In genomic region chrY:13488738-13489137, GRCh38 we compare ENCODE assay signal across 30 cellular contexts. TPM values are rescaled to one million over a fixed set of nuclear protein-coding genes. Genes with fewer than 3 reads are reported as not detected.
"Had no signal": no experiment of that assay in that cellular context is flagged by ENCODE, and none has a peak within 500 bp of the region (broad histone marks: within the 10 kb centered on the region; RNA-seq: fewer than 3 reads in every experiment).

No MANE protein-coding gene starts in this region.

- FAIRE-seq: colon had no signal

- ATAC-seq: activated T-cell treated with anti-CD3 and anti-CD28 coated beads, Interleukin-2, amount 50 U/mL, for 4 hours had no signal

- H3K9me3 Mint-ChIP-seq: activated naive CD4-positive, alpha-beta T cell treated with anti-CD3 and anti-CD28 coated beads, Interleukin-2, amount 50 U/mL, for 24 hours; activated T-cell treated with anti-CD3 and anti-CD28 coated beads, Interleukin-2, amount 50 U/mL, for 4 hours; activated T-helper 2 cell treated with anti-CD3 and anti-CD28 coated beads, Interferon-gamma antibody, Interleukin-2, Interleukin-4, amounts not matched to agents 10 μg/mL and 5 μg/mL and 100 μg/mL, durations not matched to agents 14 hours and 24 hours and 36 hours had no signal

- H3K27me3 ChIP-seq: adrenal gland, Peyer's patch, SJCRH30 had no signal

- DNase-seq: activated CD4-positive, CD25-positive, alpha-beta regulatory T cell; activated gamma-delta T cell treated with Interleukin-2 at 50 U/mL for 16 hours; activated T-cell treated with anti-CD3 and anti-CD28 coated beads, Interleukin-2, amount 50 U/mL, for 4 hours; adrenal gland; anterior cingulate cortex; cerebellar nuclear complex; NCI-H1092 treated with DMSO at 0.1 percent for 48 hours; NCI-H1417 treated with DMSO at 0.1 percent for 48 hours; NCI-H1694; NCI-H2029; NCI-H2107; NCI-H2171 treated with DMSO at 0.1 percent for 48 hours; NCI-H226; NCI-H526; NCI-H774; NK-92 treated with Interleukin-12 subunit alpha and Interleukin-12 subunit beta, amount 100 ng/mL, for 24 hours; OCI-M1; Peyer's patch; Right ventricle myocardium superior; SJCRH30; SK-N-SH; T1000 had no signal

- H3K4me3 Mint-ChIP-seq: activated naive CD4-positive, alpha-beta T cell treated with anti-CD3 and anti-CD28 coated beads, Interleukin-2, amount 50 U/mL, for 24 hours; activated T-cell treated with anti-CD3 and anti-CD28 coated beads, Interleukin-2, amount 50 U/mL, for 4 hours had no signal

- H3K9me3 ChIP-seq: adrenal gland, Peyer's patch, SJCRH30, SK-N-SH had no signal

- H3K27me3 Mint-ChIP-seq: activated naive CD4-positive, alpha-beta T cell treated with anti-CD3 and anti-CD28 coated beads, Interleukin-2, amount 50 U/mL, for 24 hours had no signal

- H3K27ac ChIP-seq: adrenal gland, KMS-11, Peyer's patch, RWPE1, SJCRH30, VCaP had no signal

- H3K27ac Mint-ChIP-seq: activated naive CD4-positive, alpha-beta T cell treated with anti-CD3 and anti-CD28 coated beads, Interleukin-2, amount 50 U/mL, for 24 hours; activated T-helper 2 cell treated with anti-CD3 and anti-CD28 coated beads, Interferon-gamma antibody, Interleukin-2, Interleukin-4, amounts not matched to agents 10 μg/mL and 5 μg/mL and 100 μg/mL, durations not matched to agents 14 hours and 24 hours and 36 hours had no signal

- H3K36me3 Mint-ChIP-seq: activated naive CD4-positive, alpha-beta T cell treated with anti-CD3 and anti-CD28 coated beads, Interleukin-2, amount 50 U/mL, for 24 hours had no signal

RNA-seq across cellular contexts. Expression of gene UTY, which starts 8.9 kb away (rescaled TPM):
- total RNA-seq: cardiac septum, MCF 10A, SJCRH30 had no signal
- polyA plus RNA-seq: SK-N-SH had no signal
